24 cellular contexts compared by ENCODE assay signal in genomic region chr1:23080885-23081284, GRCh38.
"Had no signal": no experiment of that assay in that cellular context is flagged by ENCODE, and none has a peak within 500 bp of the region (broad histone marks: within the 10 kb centered on the region; RNA-seq: fewer than 3 reads in every experiment).

No MANE protein-coding gene starts in this region.

- ATAC-seq: activated CD8-positive, alpha-beta memory T cell treated with anti-CD3 and anti-CD28 coated beads, Interleukin-2, amount 10 ng/mL, durations not matched to agents 7 days and 5 days; activated CD8-positive, alpha-beta T cell treated with anti-CD3 and anti-CD28 coated beads, Interleukin-2, amount 10 ng/mL, durations not matched to agents 7 days and 5 days; gastrocnemius medialis; left ventricle myocardium superior; psoas muscle; stimulated activated naive B cell treated with anti-CD40 and anti-IgM and Interleukin-4, amounts not matched to agents 10 μg/mL and 1 μg/mL and 100 μg/mL, for 72 hours had no signal

- H3K4me3 Mint-ChIP-seq: activated CD4-positive, alpha-beta T cell treated with anti-CD3 and anti-CD28 coated beads for 36 hours; activated CD8-positive, alpha-beta memory T cell treated with anti-CD3 and anti-CD28 coated beads, Interleukin-2, amount 10 ng/mL, durations not matched to agents 7 days and 5 days; activated CD8-positive, alpha-beta T cell treated with anti-CD3 and anti-CD28 coated beads, Interleukin-2, amount 10 ng/mL, durations not matched to agents 7 days and 5 days; activated naive CD4-positive, alpha-beta T cell treated with anti-CD3 and anti-CD28 coated beads for 36 hours; neural progenitor cell; stimulated activated naive B cell treated with anti-CD40 and anti-IgM and Interleukin-4, amounts not matched to agents 10 μg/mL and 1 μg/mL and 100 μg/mL, for 72 hours had no signal

- H3K27ac Mint-ChIP-seq: activated CD8-positive, alpha-beta memory T cell treated with anti-CD3 and anti-CD28 coated beads, Interleukin-2, amount 10 ng/mL, durations not matched to agents 7 days and 5 days; activated CD8-positive, alpha-beta T cell treated with anti-CD3 and anti-CD28 coated beads, Interleukin-2, amount 10 ng/mL, durations not matched to agents 7 days and 5 days; activated naive CD4-positive, alpha-beta T cell treated with anti-CD3 and anti-CD28 coated beads for 36 hours had no signal

- H3K9me3 ChIP-seq: colonic mucosa, gastrocnemius medialis, psoas muscle, transverse colon had no signal

- H3K4me1 ChIP-seq: colonic mucosa, gastrocnemius medialis, neural progenitor cell, parathyroid adenoma, psoas muscle had no signal

- H3K4me1 Mint-ChIP-seq: activated CD4-positive, alpha-beta T cell treated with anti-CD3 and anti-CD28 coated beads for 36 hours; activated CD8-positive, alpha-beta memory T cell treated with anti-CD3 and anti-CD28 coated beads, Interleukin-2, amount 10 ng/mL, durations not matched to agents 7 days and 5 days; neural progenitor cell had no signal

- H3K27ac ChIP-seq: colonic mucosa, gastrocnemius medialis, hepatocyte, parathyroid adenoma, psoas muscle, transverse colon had no signal

- H3K27me3 Mint-ChIP-seq: activated CD4-positive, alpha-beta T cell treated with anti-CD3 and anti-CD28 coated beads for 36 hours; activated CD8-positive, alpha-beta memory T cell treated with anti-CD3 and anti-CD28 coated beads, Interleukin-2, amount 10 ng/mL, durations not matched to agents 7 days and 5 days; stimulated activated naive B cell treated with anti-CD40 and anti-IgM and Interleukin-4, amounts not matched to agents 10 μg/mL and 1 μg/mL and 100 μg/mL, for 72 hours had no signal

- H3K9me3 Mint-ChIP-seq: activated naive CD4-positive, alpha-beta T cell treated with anti-CD3 and anti-CD28 coated beads for 36 hours; neural progenitor cell; stimulated activated naive B cell treated with anti-CD40 and anti-IgM and Interleukin-4, amounts not matched to agents 10 μg/mL and 1 μg/mL and 100 μg/mL, for 72 hours had no signal

- H3K79me2 ChIP-seq: hepatocyte, parathyroid adenoma had no signal

- H3K4me2 ChIP-seq: hepatocyte, neural progenitor cell, smooth muscle cell had no signal

- H3K4me3 ChIP-seq: colonic mucosa, gastrocnemius medialis, hepatocyte, neural progenitor cell, psoas muscle, smooth muscle cell, transverse colon had no signal

- H3K27me3 ChIP-seq: colonic mucosa, gastrocnemius medialis, hepatocyte, neural progenitor cell, transverse colon had no signal

- H2AFZ ChIP-seq: hepatocyte, neural progenitor cell, parathyroid adenoma had no signal

- DNase-seq: activated CD4-positive, alpha-beta T cell treated with anti-CD3 and anti-CD28 coated beads for 36 hours; activated CD4-positive, CD25-positive, alpha-beta regulatory T cell; activated CD8-positive, alpha-beta memory T cell treated with anti-CD3 and anti-CD28 coated beads, Interleukin-2, amount 10 ng/mL, durations not matched to agents 7 days and 5 days; activated CD8-positive, alpha-beta T cell treated with anti-CD3 and anti-CD28 coated beads, Interleukin-2, amount 10 ng/mL, durations not matched to agents 7 days and 5 days; activated effector memory CD4-positive, alpha-beta T cell treated with anti-CD3 and anti-CD28 coated beads, Interleukin-2, amount 50 U/mL, for 16 hours; activated naive CD4-positive, alpha-beta T cell treated with anti-CD3 and anti-CD28 coated beads for 36 hours; colonic mucosa; effector CD8-positive, alpha-beta T cell; erythroblast; gastrocnemius medialis; islet precursor cell; left ventricle myocardium superior; mammary epithelial cell; occipital lobe; psoas muscle; stimulated activated CD4-positive, alpha-beta T cell treated with anti-CD3 and anti-CD28 coated beads, Interleukin-1b, Interleukin-23, amount 100 ng/mL, for 48 hours; stimulated activated CD4-positive, alpha-beta T cell treated with anti-CD3 and anti-CD28 coated beads, Interleukin-4, amount 100 ng/mL, for 4 hours; stimulated activated CD8-positive, alpha-beta memory T cell treated with anti-CD3 and anti-CD28 coated beads, Interleukin-4, amount 100 ng/mL, for 48 hours; stimulated activated naive B cell treated with anti-CD40 and anti-IgM and Interleukin-4, amounts not matched to agents 10 μg/mL and 1 μg/mL and 100 μg/mL, for 72 hours; transverse colon had no signal
